Comparison of ENCODE assay signal across 17 cellular contexts in the genomic region with DNA sequence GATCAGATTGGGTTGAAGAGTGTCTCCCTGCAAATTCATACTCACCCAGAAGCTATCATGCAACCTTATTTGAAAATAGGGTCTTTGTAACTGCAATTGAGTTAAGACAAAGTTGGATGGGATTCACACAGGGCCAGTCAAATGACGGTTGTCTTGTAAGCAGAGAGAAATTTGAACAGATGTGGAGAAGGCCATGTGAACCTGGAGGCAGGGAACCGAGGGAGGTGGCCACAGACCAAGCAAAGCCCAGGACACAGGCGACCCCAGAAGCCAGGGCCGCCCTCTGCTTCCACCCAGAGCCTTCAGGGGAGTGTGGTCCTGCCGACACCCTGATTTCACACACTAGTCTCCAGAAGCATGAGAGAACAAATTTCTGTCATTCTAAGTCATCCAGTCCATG.
DNase-seq lines count a peak whose midpoint lies in the region; ATAC-seq and TF ChIP-seq lines count a peak whose summit lies in the region.
"Had no signal": no experiment of that assay in that cellular context is flagged by ENCODE, and none has a peak within 500 bp of the region (broad histone marks: within the 10 kb centered on the region; RNA-seq: fewer than 3 reads in every experiment).

No MANE protein-coding gene starts in this region.

- peaks cover 85% of the 10 kb centered on the region for H3K4me1 Mint-ChIP-seq in activated naive CD4-positive, alpha-beta T cell treated with anti-CD3 and anti-CD28 coated beads, Interleukin-2, amount 50 U/mL, for 24 hours
- H3K4me1 Mint-ChIP-seq in activated T-helper 2 cell treated with anti-CD3 and anti-CD28 coated beads, Interferon-gamma antibody, Interleukin-2, Interleukin-4, amounts not matched to agents 10 μg/mL and 5 μg/mL and 100 μg/mL, durations not matched to agents 14 hours and 24 hours and 36 hours (ENCODE audit: low read depth), result peaks cover 42% of the 10 kb centered on the region
- H3K4me1 Mint-ChIP-seq in naive thymus-derived CD4-positive, alpha-beta T cell, result peaks cover 36 to 74% (median 63%) of the 10 kb centered on the region in 7 donors

- H3K4me3 ChIP-seq in naive thymus-derived CD4-positive, alpha-beta T cell (ENCODE audit: low read length), result no peak overlapping the region
- H3K4me3 ChIP-seq in gastrocnemius medialis, result no peak overlapping the region
- H3K4me3 ChIP-seq: ovary, right lobe of liver, testis had no signal

- no peak for TF ChIP-seq CTCF in gastrocnemius medialis (IDR thresholded peaks at IDR 0.05 in 4 of 5, conservative IDR thresholded peaks at IDR 0.05 in 1 of 5)

- POLR2A ChIA-PET in naive thymus-derived CD4-positive, alpha-beta T cell (lab: Charles Lee), result interaction anchor here (0.9 kb wide), 1 partner anchor 242 kb away, joined by 3 read pairs; no protein-coding TSS in a partner anchor

- CTCF ChIA-PET in naive thymus-derived CD4-positive, alpha-beta T cell (lab: Charles Lee), result interaction anchor here (0.6 to 1.2 kb wide), 2 partner anchors 36 to 1567 kb away, joined by 3 read pairs; no protein-coding TSS in a partner anchor

- intact Hi-C loops in activated T-helper 2 cell treated with anti-CD3 and anti-CD28 coated beads, Interferon-gamma antibody, Interleukin-2, Interleukin-4, amounts not matched to agents 10 μg/mL and 5 μg/mL and 100 μg/mL, durations not matched to agents 14 hours and 24 hours and 36 hours (cut with micrococcal nuclease), result loop anchor here (1.0 to 5.0 kb wide), 5 partner anchors 11 to 343 kb away; no protein-coding TSS in a partner anchor
- intact Hi-C loops in naive thymus-derived CD4-positive, alpha-beta T cell (cut with micrococcal nuclease), result loop anchor here (1.0 to 10.0 kb wide), 14 partner anchors 10 to 1975 kb away; no protein-coding TSS in a partner anchor
- intact Hi-C loops in gastrocnemius medialis (cut with DNase I; ENCODE audit: low total_unique reads), result no loop called here

- DNase-seq in activated naive CD4-positive, alpha-beta T cell treated with Interleukin-2 at 50 U/mL for 16 hours, result no peak
- no peak for DNase-seq in activated T-helper 2 cell treated with anti-CD3 and anti-CD28 coated beads, Interferon-gamma antibody, Interleukin-2, Interleukin-4, amounts not matched to agents 10 μg/mL and 5 μg/mL and 100 μg/mL, durations not matched to agents 14 hours and 24 hours and 36 hours (ENCODE audit: low spot score)
- DNase-seq in naive thymus-derived CD4-positive, alpha-beta T cell, result no peak
- DNase-seq in gastrocnemius medialis (no peak), NCI-H2029 (lab: John Stamatoyannopoulos, UW) (no peak)
- DNase-seq: caudate nucleus, DND-41, kidney, MM.1S, NCI-H1436 treated with DMSO at 0.1 percent for 48 hours, NCI-H2171 treated with DMSO at 0.1 percent for 48 hours, NCI-H69, right lobe of liver, testis had no signal

- in situ Hi-C loops in gastrocnemius medialis (cut with MboI; ENCODE audit: low sequenced_read_pairs in 4 of 4), result loop anchor here in 1 of 4 donors (10.0 kb wide), 1 partner anchor 145 kb away; a partner anchor contains a TSS

- peak overlapping the region; percentile 57 for H3K27ac ChIP-seq in naive thymus-derived CD4-positive, alpha-beta T cell (ENCODE audit: low read depth, low read length)
- peak overlapping the region in 1 of 4 donors; percentile 36 for H3K27ac ChIP-seq in gastrocnemius medialis
- H3K27ac ChIP-seq: ovary, right lobe of liver, testis had no signal

- peaks cover 11 to 36% of the 10 kb centered on the region in 2 donors for H3K4me1 ChIP-seq in naive thymus-derived CD4-positive, alpha-beta T cell (ENCODE audit: control insufficient read depth in 2 of 2, insufficient read depth in 2 of 2, low read length in 2 of 2)
- H3K4me1 ChIP-seq in gastrocnemius medialis, result peaks cover 0 to 21% of the 10 kb centered on the region in 2 donors
- H3K4me1 ChIP-seq: right lobe of liver, testis had no signal

- H3K27me3 Mint-ChIP-seq in activated naive CD4-positive, alpha-beta T cell treated with anti-CD3 and anti-CD28 coated beads, Interleukin-2, amount 50 U/mL, for 24 hours, result no peaks in the 10 kb centered on the region
- no peaks in the 10 kb centered on the region for H3K27me3 Mint-ChIP-seq in activated T-helper 2 cell treated with anti-CD3 and anti-CD28 coated beads, Interferon-gamma antibody, Interleukin-2, Interleukin-4, amounts not matched to agents 10 μg/mL and 5 μg/mL and 100 μg/mL, durations not matched to agents 14 hours and 24 hours and 36 hours (ENCODE audit: low read depth)
- no peaks in the 10 kb centered on the region for H3K27me3 Mint-ChIP-seq in naive thymus-derived CD4-positive, alpha-beta T cell

- peaks cover 0 to 16% (median 0%) of the 10 kb centered on the region in 3 experiments for H3K36me3 ChIP-seq in naive thymus-derived CD4-positive, alpha-beta T cell (ENCODE audit: control insufficient read depth in 2 of 3, insufficient read depth in 3 of 3, low read length in 3 of 3)
- H3K36me3 ChIP-seq in gastrocnemius medialis, result no peaks in the 10 kb centered on the region
- H3K36me3 ChIP-seq: ovary, right lobe of liver had no signal

- H3K27ac Mint-ChIP-seq in activated naive CD4-positive, alpha-beta T cell treated with anti-CD3 and anti-CD28 coated beads, Interleukin-2, amount 50 U/mL, for 24 hours, result peak overlapping the region; percentile 93
- H3K27ac Mint-ChIP-seq in activated T-helper 2 cell treated with anti-CD3 and anti-CD28 coated beads, Interferon-gamma antibody, Interleukin-2, Interleukin-4, amounts not matched to agents 10 μg/mL and 5 μg/mL and 100 μg/mL, durations not matched to agents 14 hours and 24 hours and 36 hours, result peak overlapping the region; percentile 72
- peak overlapping the region; percentile 84 to 97 (median 89) for H3K27ac Mint-ChIP-seq in naive thymus-derived CD4-positive, alpha-beta T cell

- ATAC-seq in naive thymus-derived CD4-positive, alpha-beta T cell, result no peak
- ATAC-seq in gastrocnemius medialis (no peak), GM21526 (IDR thresholded peaks at IDR 0.05; ENCODE audit: low FRiP score, unreplicated experiment) (no peak)
- ATAC-seq: right lobe of liver had no signal

- H3K36me3 Mint-ChIP-seq in activated naive CD4-positive, alpha-beta T cell treated with anti-CD3 and anti-CD28 coated beads, Interleukin-2, amount 50 U/mL, for 24 hours, result peaks cover 22% of the 10 kb centered on the region
- H3K36me3 Mint-ChIP-seq in activated T-helper 2 cell treated with anti-CD3 and anti-CD28 coated beads, Interferon-gamma antibody, Interleukin-2, Interleukin-4, amounts not matched to agents 10 μg/mL and 5 μg/mL and 100 μg/mL, durations not matched to agents 14 hours and 24 hours and 36 hours (ENCODE audit: low read depth), result peaks cover 40% of the 10 kb centered on the region
- H3K36me3 Mint-ChIP-seq in naive thymus-derived CD4-positive, alpha-beta T cell, result peaks cover 8 to 35% (median 30%) of the 10 kb centered on the region in 5 donors

- H3K9me3 Mint-ChIP-seq in activated naive CD4-positive, alpha-beta T cell treated with anti-CD3 and anti-CD28 coated beads, Interleukin-2, amount 50 U/mL, for 24 hours, result no peaks in the 10 kb centered on the region
- peaks cover 5% of the 10 kb centered on the region for H3K9me3 Mint-ChIP-seq in activated T-helper 2 cell treated with anti-CD3 and anti-CD28 coated beads, Interferon-gamma antibody, Interleukin-2, Interleukin-4, amounts not matched to agents 10 μg/mL and 5 μg/mL and 100 μg/mL, durations not matched to agents 14 hours and 24 hours and 36 hours
- H3K9me3 Mint-ChIP-seq in naive thymus-derived CD4-positive, alpha-beta T cell, result peaks cover 0 to 10% (median 3%) of the 10 kb centered on the region in 11 donors

- no peaks in the 10 kb centered on the region for H3K9me3 ChIP-seq in naive thymus-derived CD4-positive, alpha-beta T cell (ENCODE audit: control insufficient read depth in 2 of 3, low read length in 3 of 3)
- no peaks in the 10 kb centered on the region for H3K9me3 ChIP-seq in gastrocnemius medialis
- H3K9me3 ChIP-seq: ovary, right lobe of liver, testis had no signal

- TF ChIP-seq POLR2A in gastrocnemius medialis (IDR thresholded peaks at IDR 0.05), result no peak

- H3K4me3 Mint-ChIP-seq in activated naive CD4-positive, alpha-beta T cell treated with anti-CD3 and anti-CD28 coated beads, Interleukin-2, amount 50 U/mL, for 24 hours, result peak overlapping the region; percentile 73
- H3K4me3 Mint-ChIP-seq in activated T-helper 2 cell treated with anti-CD3 and anti-CD28 coated beads, Interferon-gamma antibody, Interleukin-2, Interleukin-4, amounts not matched to agents 10 μg/mL and 5 μg/mL and 100 μg/mL, durations not matched to agents 14 hours and 24 hours and 36 hours (ENCODE audit: low read depth), result no peak overlapping the region
- peak overlapping the region in 9 of 10 donors; percentile 58 to 74 (median 69) for H3K4me3 Mint-ChIP-seq in naive thymus-derived CD4-positive, alpha-beta T cell

- no peaks in the 10 kb centered on the region for H3K27me3 ChIP-seq in naive thymus-derived CD4-positive, alpha-beta T cell (ENCODE audit: control insufficient read depth in 2 of 2, insufficient read depth in 2 of 2, low read length in 2 of 2)
- no peaks in the 10 kb centered on the region for H3K27me3 ChIP-seq in gastrocnemius medialis
- H3K27me3 ChIP-seq: ovary, right lobe of liver, testis had no signal
